In genomic region chr4:147625733-147626132, GRCh38 we compare ENCODE assay signal across 30 cellular contexts.
"Had no signal": no experiment of that assay in that cellular context is flagged by ENCODE, and none has a peak within 500 bp of the region (broad histone marks: within the 10 kb centered on the region; RNA-seq: fewer than 3 reads in every experiment).

No MANE protein-coding gene starts in this region.

- ATAC-seq: activated CD8-positive, alpha-beta memory T cell treated with anti-CD3 and anti-CD28 coated beads, Interleukin-2, amount 10 ng/mL, durations not matched to agents 7 days and 5 days; activated CD8-positive, alpha-beta T cell treated with anti-CD3 and anti-CD28 coated beads, Interleukin-2, amount 10 ng/mL, durations not matched to agents 7 days and 5 days; activated naive CD8-positive, alpha-beta T cell treated with anti-CD3 and anti-CD28 coated beads, Interleukin-2, amount 50 U/mL, for 24 hours; body of pancreas; effector memory CD8-positive, alpha-beta T cell; gastroesophageal sphincter; heart right ventricle had no signal

- DNase-seq: activated CD4-positive, alpha-beta T cell treated with anti-CD3 and anti-CD28 coated beads, Interleukin-2, amount 50 U/mL, for 1 hour; activated CD4-positive, alpha-beta T cell treated with anti-CD3 and anti-CD28 coated beads, Interleukin-2, amount 50 U/mL, for 48 hours; activated CD8-positive, alpha-beta memory T cell treated with anti-CD3 and anti-CD28 coated beads, Interleukin-2, amount 10 ng/mL, durations not matched to agents 7 days and 5 days; activated CD8-positive, alpha-beta memory T cell treated with anti-CD3 and anti-CD28 coated beads, Interleukin-2, amount 50 U/mL, for 4 hours; activated CD8-positive, alpha-beta T cell treated with anti-CD3 and anti-CD28 coated beads, Interleukin-2, amount 10 ng/mL, durations not matched to agents 7 days and 5 days; activated effector memory CD4-positive, alpha-beta T cell treated with anti-CD3 and anti-CD28 coated beads, Interleukin-2, amount 50 U/mL, for 16 hours; activated naive CD4-positive, alpha-beta T cell treated with anti-CD3 and anti-CD28 coated beads for 36 hours; activated naive CD8-positive, alpha-beta T cell treated with anti-CD3 and anti-CD28 coated beads for 36 hours; activated naive CD8-positive, alpha-beta T cell treated with anti-CD3 and anti-CD28 coated beads, Interleukin-2, amount 50 U/mL, for 24 hours; activated T-cell treated with anti-CD3 and anti-CD28 coated beads, Interleukin-2, amount 50 U/mL, for 1 hour; activated T-cell treated with anti-CD3 and anti-CD28 coated beads, Interleukin-2, amount 50 U/mL, for 48 hours; adrenal gland; amygdala; aorta; body of pancreas; caudate nucleus; cortex of kidney; dermis blood vessel endothelial cell; effector CD4-positive, alpha-beta T cell; effector memory CD8-positive, alpha-beta T cell; erythroblast; esophagus squamous epithelium; foreskin melanocyte; heart right ventricle; T-helper 1 cell; T-helper 2 cell had no signal

- H3K9me3 Mint-ChIP-seq: activated naive CD4-positive, alpha-beta T cell treated with anti-CD3 and anti-CD28 coated beads for 36 hours; activated naive CD4-positive, alpha-beta T cell treated with anti-CD3 and anti-CD28 coated beads, Interleukin-2, amount 50 U/mL, for 24 hours; activated naive CD8-positive, alpha-beta T cell treated with anti-CD3 and anti-CD28 coated beads for 36 hours; activated naive CD8-positive, alpha-beta T cell treated with anti-CD3 and anti-CD28 coated beads, Interleukin-2, amount 50 U/mL, for 24 hours; activated T-helper 1 cell treated with anti-CD3 and anti-CD28 coated beads, Interleukin-12 subunit alpha, Interleukin-12 subunit beta, Interleukin-2, Interleukin-4 antibody, amounts not matched to agents 30 ng/mL and 10 ng/mL and 1 ng/mL, durations not matched to agents 14 hours and 24 hours and 36 hours; activated T-helper 2 cell treated with anti-CD3 and anti-CD28 coated beads, Interferon-gamma antibody, Interleukin-2, Interleukin-4, amounts not matched to agents 10 μg/mL and 5 μg/mL and 100 μg/mL, durations not matched to agents 14 hours and 24 hours and 36 hours; effector memory CD8-positive, alpha-beta T cell had no signal

- H3K4me3 Mint-ChIP-seq: activated CD8-positive, alpha-beta memory T cell treated with anti-CD3 and anti-CD28 coated beads, Interleukin-2, amount 10 ng/mL, durations not matched to agents 7 days and 5 days; activated CD8-positive, alpha-beta T cell treated with anti-CD3 and anti-CD28 coated beads, Interleukin-2, amount 10 ng/mL, durations not matched to agents 7 days and 5 days; activated naive CD4-positive, alpha-beta T cell treated with anti-CD3 and anti-CD28 coated beads for 36 hours; activated naive CD4-positive, alpha-beta T cell treated with anti-CD3 and anti-CD28 coated beads, Interleukin-2, amount 50 U/mL, for 24 hours; activated naive CD8-positive, alpha-beta T cell treated with anti-CD3 and anti-CD28 coated beads for 36 hours; activated naive CD8-positive, alpha-beta T cell treated with anti-CD3 and anti-CD28 coated beads, Interleukin-2, amount 50 U/mL, for 24 hours; activated T-helper 1 cell treated with anti-CD3 and anti-CD28 coated beads, Interleukin-12 subunit alpha, Interleukin-12 subunit beta, Interleukin-2, Interleukin-4 antibody, amounts not matched to agents 30 ng/mL and 10 ng/mL and 1 ng/mL, durations not matched to agents 14 hours and 24 hours and 36 hours; effector memory CD8-positive, alpha-beta T cell had no signal

- H3K27ac ChIP-seq: adrenal gland, body of pancreas, esophagus squamous epithelium, gastroesophageal sphincter, heart right ventricle had no signal

- H3K27me3 Mint-ChIP-seq: activated CD8-positive, alpha-beta memory T cell treated with anti-CD3 and anti-CD28 coated beads, Interleukin-2, amount 10 ng/mL, durations not matched to agents 7 days and 5 days; activated naive CD4-positive, alpha-beta T cell treated with anti-CD3 and anti-CD28 coated beads, Interleukin-2, amount 50 U/mL, for 24 hours; activated naive CD8-positive, alpha-beta T cell treated with anti-CD3 and anti-CD28 coated beads for 36 hours; activated naive CD8-positive, alpha-beta T cell treated with anti-CD3 and anti-CD28 coated beads, Interleukin-2, amount 50 U/mL, for 24 hours; effector memory CD8-positive, alpha-beta T cell had no signal

- H3K27ac Mint-ChIP-seq: activated CD8-positive, alpha-beta memory T cell treated with anti-CD3 and anti-CD28 coated beads, Interleukin-2, amount 10 ng/mL, durations not matched to agents 7 days and 5 days; activated CD8-positive, alpha-beta T cell treated with anti-CD3 and anti-CD28 coated beads, Interleukin-2, amount 10 ng/mL, durations not matched to agents 7 days and 5 days; activated naive CD4-positive, alpha-beta T cell treated with anti-CD3 and anti-CD28 coated beads for 36 hours; activated naive CD4-positive, alpha-beta T cell treated with anti-CD3 and anti-CD28 coated beads, Interleukin-2, amount 50 U/mL, for 24 hours; activated naive CD8-positive, alpha-beta T cell treated with anti-CD3 and anti-CD28 coated beads for 36 hours; activated naive CD8-positive, alpha-beta T cell treated with anti-CD3 and anti-CD28 coated beads, Interleukin-2, amount 50 U/mL, for 24 hours; activated T-helper 1 cell treated with anti-CD3 and anti-CD28 coated beads, Interleukin-12 subunit alpha, Interleukin-12 subunit beta, Interleukin-2, Interleukin-4 antibody, amounts not matched to agents 30 ng/mL and 10 ng/mL and 1 ng/mL, durations not matched to agents 14 hours and 24 hours and 36 hours; activated T-helper 2 cell treated with anti-CD3 and anti-CD28 coated beads, Interferon-gamma antibody, Interleukin-2, Interleukin-4, amounts not matched to agents 10 μg/mL and 5 μg/mL and 100 μg/mL, durations not matched to agents 14 hours and 24 hours and 36 hours had no signal

- H3K9me3 ChIP-seq: adrenal gland, body of pancreas, esophagus squamous epithelium, gastroesophageal sphincter, heart right ventricle had no signal

- H3K4me3 ChIP-seq: adrenal gland, body of pancreas, esophagus squamous epithelium, gastroesophageal sphincter, heart right ventricle had no signal

- H3K27me3 ChIP-seq: adrenal gland, body of pancreas, esophagus squamous epithelium, gastroesophageal sphincter, heart right ventricle had no signal
